ENCODE assay signal across 17 cellular contexts in the genomic region with DNA sequence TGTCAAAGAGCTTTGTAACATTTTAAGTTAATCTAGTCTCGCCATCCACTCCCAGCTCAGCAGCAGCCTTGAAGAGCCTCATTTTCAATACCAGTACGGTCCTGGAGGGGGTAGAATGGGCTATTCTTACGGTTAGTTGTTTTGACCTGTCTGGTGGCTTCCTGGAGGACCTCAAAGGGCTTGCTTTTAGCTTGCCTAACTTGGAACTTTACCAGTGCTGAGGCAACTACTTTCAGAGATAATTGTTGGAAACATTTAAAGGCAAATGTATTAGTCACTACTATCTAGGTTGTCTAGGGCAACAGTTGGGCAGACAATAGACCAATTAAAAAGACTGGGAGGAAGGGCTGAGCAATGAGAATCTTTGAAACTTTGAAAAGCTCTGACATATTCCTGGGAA. TPM values are rescaled to one million over a fixed set of nuclear protein-coding genes. Genes with fewer than 3 reads are reported as not detected.
A peak's percentile ranks its signal among the peaks of the same experiment; 100 is the strongest.
DNase-seq lines count a peak whose midpoint lies in the region; ATAC-seq, FAIRE-seq and TF ChIP-seq lines count a peak whose summit lies in the region.
"Had no signal": no experiment of that assay in that cellular context is flagged by ENCODE, and none has a peak within 500 bp of the region (broad histone marks: within the 10 kb centered on the region; RNA-seq: fewer than 3 reads in every experiment).

No MANE protein-coding gene starts in this region.

- H3K4me1 Mint-ChIP-seq in HFFc6 (ENCODE audit: low read depth): no peaks in the 10 kb centered on the region
- H3K4me1 Mint-ChIP-seq in activated T-helper 1 cell treated with anti-CD3 and anti-CD28 coated beads, Interleukin-12 subunit alpha, Interleukin-12 subunit beta, Interleukin-2, Interleukin-4 antibody, amounts not matched to agents 30 ng/mL and 10 ng/mL and 1 ng/mL, durations not matched to agents 14 hours and 24 hours and 36 hours (ENCODE audit: low read depth): no peaks in the 10 kb centered on the region
- H3K4me1 Mint-ChIP-seq: activated B cell treated with CpG ODN at 0.5 μM for 24 hours had no signal

- H3K9me3 Mint-ChIP-seq in HFFc6: peaks cover 17% of the 10 kb centered on the region; the same call in 1 of the 2 replicates
- H3K9me3 Mint-ChIP-seq in activated T-helper 1 cell treated with anti-CD3 and anti-CD28 coated beads, Interleukin-12 subunit alpha, Interleukin-12 subunit beta, Interleukin-2, Interleukin-4 antibody, amounts not matched to agents 30 ng/mL and 10 ng/mL and 1 ng/mL, durations not matched to agents 14 hours and 24 hours and 36 hours: peaks cover 4% of the 10 kb centered on the region

- no peak for TF ChIP-seq POLR2A in K562 (conservative IDR thresholded peaks at IDR 0.05)

- no peak for TF ChIP-seq CTCF in HFFc6 (IDR thresholded peaks at IDR 0.05)
- no peak for TF ChIP-seq CTCF in K562 (IDR thresholded peaks at IDR 0.05 in 2 of 3, conservative IDR thresholded peaks at IDR 0.05 in 1 of 3; ENCODE audit: insufficient read depth in 2 of 3, low read depth in 1 of 3, low read length in 3 of 3)
- peak; percentile 5 for TF ChIP-seq CTCF in foreskin keratinocyte (conservative IDR thresholded peaks at IDR 0.05)
- no peak for TF ChIP-seq CTCF in left lung (IDR thresholded peaks at IDR 0.05)

- H3K9me3 ChIP-seq in K562 (replicated peaks; ENCODE audit: control insufficient read depth, insufficient read depth, low read depth, low read length): no peaks in the 10 kb centered on the region; the same call in 1 of the 2 replicates
- peaks cover 0 to 8% of the 10 kb centered on the region in 2 donors for H3K9me3 ChIP-seq in left lung
- H3K9me3 ChIP-seq: sigmoid colon, testis had no signal

- peaks cover 16% of the 10 kb centered on the region for H3K36me3 Mint-ChIP-seq in HFFc6 (ENCODE audit: low read depth)
- no peaks in the 10 kb centered on the region for H3K36me3 Mint-ChIP-seq in activated T-helper 1 cell treated with anti-CD3 and anti-CD28 coated beads, Interleukin-12 subunit alpha, Interleukin-12 subunit beta, Interleukin-2, Interleukin-4 antibody, amounts not matched to agents 30 ng/mL and 10 ng/mL and 1 ng/mL, durations not matched to agents 14 hours and 24 hours and 36 hours (ENCODE audit: low read depth)

- FAIRE-seq in K562 (lab: Jason Lieb, UNC): peak; percentile 46
- FAIRE-seq: colon had no signal

- H3K4me3 ChIP-seq in K562 (no peak overlapping the region), left lung (no peak overlapping the region)
- H3K4me3 ChIP-seq: sigmoid colon, testis had no signal

- H3K36me3 ChIP-seq in K562 (ENCODE audit: control insufficient read depth, insufficient read depth, low read length): no peaks in the 10 kb centered on the region
- H3K36me3 ChIP-seq in left lung: no peaks in the 10 kb centered on the region

- no peaks in the 10 kb centered on the region for H3K9me1 ChIP-seq in K562 (ENCODE audit: control insufficient read depth, insufficient read depth, low read length)

- CTCF ChIA-PET in K562 (lab: Yijun Ruan, JAX; ENCODE audit: low intra/inter-chr PET ratio): no interaction called here

- H3K79me2 ChIP-seq in K562 (ENCODE audit: control insufficient read depth, insufficient read depth, low read length): no peaks in the 10 kb centered on the region

- no peak for TF ChIP-seq RAD21 in K562 (CRISPR knock-in tag; conservative IDR thresholded peaks at IDR 0.05 in 1 of 2, IDR thresholded peaks at IDR 0.05 in 1 of 2)

- H3K27me3 ChIP-seq in K562 (ENCODE audit: control insufficient read depth in 2 of 2, insufficient read depth in 2 of 2, low read length in 2 of 2) (no peaks in the 10 kb centered on the region), foreskin keratinocyte (no peaks in the 10 kb centered on the region), left lung (no peaks in the 10 kb centered on the region)
- H3K27me3 ChIP-seq: sigmoid colon, testis had no signal

- intact Hi-C loops in K562 (cut with micrococcal nuclease) (no loop called here), left lung (cut with DNase I) (no loop called here)
- intact Hi-C loops in activated T-helper 1 cell treated with anti-CD3 and anti-CD28 coated beads, Interleukin-12 subunit alpha, Interleukin-12 subunit beta, Interleukin-2, Interleukin-4 antibody, amounts not matched to agents 30 ng/mL and 10 ng/mL and 1 ng/mL, durations not matched to agents 14 hours and 24 hours and 36 hours (cut with micrococcal nuclease): no loop called here

- no peak overlapping the region; the same call in 1 of the 2 replicates for H3K27ac Mint-ChIP-seq in HFFc6
- no peak overlapping the region for H3K27ac Mint-ChIP-seq in activated T-helper 1 cell treated with anti-CD3 and anti-CD28 coated beads, Interleukin-12 subunit alpha, Interleukin-12 subunit beta, Interleukin-2, Interleukin-4 antibody, amounts not matched to agents 30 ng/mL and 10 ng/mL and 1 ng/mL, durations not matched to agents 14 hours and 24 hours and 36 hours
- H3K27ac Mint-ChIP-seq: activated B cell treated with CpG ODN at 0.5 μM for 24 hours had no signal

- no peaks in the 10 kb centered on the region for H3K4me1 ChIP-seq in K562 (replicated peaks in 1 of 2; ENCODE audit: control insufficient read depth in 2 of 2, insufficient read depth in 2 of 2, low read length in 2 of 2)
- no peaks in the 10 kb centered on the region for H3K4me1 ChIP-seq in foreskin keratinocyte
- no peaks in the 10 kb centered on the region for H3K4me1 ChIP-seq in left lung
- H3K4me1 ChIP-seq: sigmoid colon, testis had no signal

- in situ Hi-C loops in K562 (cut with MboI): no loop called here

- H3K4me2 ChIP-seq in K562 (ENCODE audit: insufficient read depth, low read length): no peak overlapping the region

- POLR2A ChIA-PET in K562 (lab: Yijun Ruan, JAX): interaction anchor here (0.6 kb wide), 1 partner anchor 846 kb away, joined by 3 read pairs; no protein-coding TSS in a partner anchor

- 20% methylated on average over 3 of the region's 3 CpGs for WGBS in K562 (ENCODE audit: insufficient coverage, low coverage, missing lambda C conversion rate)

- no peak overlapping the region for H2AFZ ChIP-seq in K562 (ENCODE audit: low read depth, low read length)

- no peaks in the 10 kb centered on the region for H4K20me1 ChIP-seq in K562 (replicated peaks; ENCODE audit: control insufficient read depth, insufficient read depth, low read length)

- BruUV-seq in K562 (replicated peaks; lab: Mats Ljungman, UMichigan): no TSS peak

- no peak overlapping the region for H3K4me3 Mint-ChIP-seq in HFFc6
- no peak overlapping the region for H3K4me3 Mint-ChIP-seq in activated T-helper 1 cell treated with anti-CD3 and anti-CD28 coated beads, Interleukin-12 subunit alpha, Interleukin-12 subunit beta, Interleukin-2, Interleukin-4 antibody, amounts not matched to agents 30 ng/mL and 10 ng/mL and 1 ng/mL, durations not matched to agents 14 hours and 24 hours and 36 hours
- H3K4me3 Mint-ChIP-seq: activated B cell treated with CpG ODN at 0.5 μM for 24 hours had no signal

- DNase-seq in AG20443 (ENCODE audit: low spot score) (peak; percentile 26), HFFc6 (peak; percentile 20), K562 (ENCODE audit: extremely low read depth in 1 of 4, low spot score in 3 of 4) (no peak), foreskin keratinocyte (peak; percentile 17 to 42), left lung (no peak)
- no peak for DNase-seq in activated T-helper 1 cell treated with anti-CD3 and anti-CD28 coated beads, Interleukin-12 subunit alpha, Interleukin-12 subunit beta, Interleukin-2, Interleukin-4 antibody, amounts not matched to agents 30 ng/mL and 10 ng/mL and 1 ng/mL, durations not matched to agents 14 hours and 24 hours and 36 hours (ENCODE audit: low spot score)
- DNase-seq: activated B cell treated with CpG ODN at 0.5 μM for 24 hours, GDM1, hippocampal formation, NCI-H2029 treated with DMSO at 0.1 percent for 48 hours, sigmoid colon, T-helper 1 cell, testis had no signal

- ATAC-seq in K562: peak; percentile 72; the same call in 2 of the 3 replicates
- peak; percentile 50 for ATAC-seq in foreskin keratinocyte
- no peak for ATAC-seq in GM21717 (IDR thresholded peaks at IDR 0.05; ENCODE audit: unreplicated experiment)
- no peak for ATAC-seq in GM18511 (IDR thresholded peaks at IDR 0.05; ENCODE audit: unreplicated experiment)
- ATAC-seq in left lung: no peak

- H3K27me3 Mint-ChIP-seq in HFFc6 (ENCODE audit: insufficient read depth): no peaks in the 10 kb centered on the region
- H3K27me3 Mint-ChIP-seq in activated T-helper 1 cell treated with anti-CD3 and anti-CD28 coated beads, Interleukin-12 subunit alpha, Interleukin-12 subunit beta, Interleukin-2, Interleukin-4 antibody, amounts not matched to agents 30 ng/mL and 10 ng/mL and 1 ng/mL, durations not matched to agents 14 hours and 24 hours and 36 hours (ENCODE audit: insufficient read depth): no peaks in the 10 kb centered on the region

- H3K9ac ChIP-seq in K562 (ENCODE audit: insufficient read depth in 1 of 2, low read depth in 2 of 2, low read length in 2 of 2): no peak overlapping the region

- no peak for TF ChIP-seq EP300 in K562 (IDR thresholded peaks at IDR 0.05; ENCODE audit: low read length)

- no peak overlapping the region for H3K27ac ChIP-seq in K562 (ENCODE audit: extremely low read depth, low read depth, low read length)
- no peak overlapping the region for H3K27ac ChIP-seq in foreskin keratinocyte
- no peak overlapping the region for H3K27ac ChIP-seq in left lung
- H3K27ac ChIP-seq: epithelial cell of prostate, sigmoid colon, testis had no signal

RNA-seq across cellular contexts. Expression of gene TTLL7, which starts 56.0 kb away (rescaled TPM):
- total RNA-seq in HFFc6 (2021; fragmentation: NEBNext Ultra II Directional; extraction: Animal tissue kit (Norgen Biotek cat#: 25700)): 1 to 10 TPM; 5.1 to 8.4 (median 7.5) TPM
- 3.6 and 9.3 TPM in 2 replicates for total RNA-seq in K562 (2011; cell fraction: chromatin; rRNA removed; ENCODE audit: low replicate concordance)
- total RNA-seq in K562 (2011; cell fraction: nucleolus; rRNA removed): 1.3 and 1.4 TPM in 2 replicates
- total RNA-seq in K562 (2011; cell fraction: nucleoplasm; rRNA removed): 2.1 and 6.4 TPM in 2 replicates
- total RNA-seq in K562 (2014; rRNA removed) (1.5 and 2.0 TPM in 2 replicates), K562 (2014; rRNA removed; fragmentation: Illumina TruSeq; extraction: Trizol) (2.1 and 2.3 TPM in 2 replicates), K562 (2015; rRNA removed; fragmentation: Illumina TruSeq; extraction: Trizol) (1.6 and 2.6 TPM in 2 replicates), K562 (2021) (1.7 and 2.1 TPM in 2 replicates), foreskin keratinocyte (6.3 and 7.9 TPM in 2 replicates), left lung (10 to 100 TPM; 13.7 to 15.0 TPM)
- polyA plus RNA-seq in K562 (2011; rRNA removed) (0.41 and 1.7 TPM in 2 replicates), K562 (2014; fragmentation: Illumina TruSeq; extraction: Trizol) (1.5 TPM in 2 replicates), K562 (2014; fragmentation: Nextera tagmentation; extraction: Ambion mirVana) (under 1 TPM; 0.63 to 0.78 TPM), K562 (2014; rRNA removed) (0.80 and 1.2 TPM in 2 replicates), foreskin keratinocyte (2.8 and 2.9 TPM in 2 replicates)
- polyA plus RNA-seq in K562 (2011; cell fraction: cytosol; rRNA removed): 0.24 and 0.45 TPM in 2 replicates
- polyA plus RNA-seq in K562 (2011; cell fraction: nucleus; rRNA removed): 0.65 and 2.3 TPM in 2 replicates
- 1.7 and 2.5 TPM in 2 replicates for polyA plus RNA-seq in K562 (2012)
- 0.75 and 3.4 TPM in 2 replicates for polyA minus RNA-seq in K562 (2011; rRNA and poly(A)+ RNA removed)
- polyA minus RNA-seq in K562 (2011; cell fraction: cytosol; rRNA and poly(A)+ RNA removed): 1.3 TPM in 1 of 2 replicates, not detected in the other
- 0.33 and 1.8 TPM in 2 replicates for polyA minus RNA-seq in K562 (2011; cell fraction: nucleus; rRNA and poly(A)+ RNA removed)
- total RNA-seq in activated T-helper 1 cell treated with anti-CD3 and anti-CD28 coated beads, Interleukin-12 subunit alpha, Interleukin-12 subunit beta, Interleukin-2, Interleukin-4 antibody, amounts not matched to agents 30 ng/mL and 10 ng/mL and 1 ng/mL, durations not matched to agents 14 hours and 24 hours and 36 hours: 0.15 and 0.29 TPM in 2 replicates
- total RNA-seq: activated B cell treated with CpG ODN at 0.5 μM for 24 hours had no signal

Comparison
In these comparisons a context has a peak if more than half of its experiments do, and no peak if none do; other contexts are left out.
1. DNase-seq: peak in AG20443 (single experiment), HFFc6 (single experiment) and foreskin keratinocyte (2 of 2); none in K562 (0 of 4), left lung (0 of 2) and activated T-helper 1 cell treated with anti-CD3 and anti-CD28 coated beads, Interleukin-12 subunit alpha, Interleukin-12 subunit beta, Interleukin-2, Interleukin-4 antibody, amounts not matched to agents 30 ng/mL and 10 ng/mL and 1 ng/mL, durations not matched to agents 14 hours and 24 hours and 36 hours (single experiment).
2. ATAC-seq: peak in K562 (single experiment) and foreskin keratinocyte (single experiment); none in GM21717 (single experiment), GM18511 (single experiment) and left lung (single experiment).